ENCODE assay signal across 9 cellular contexts in the genomic region with DNA sequence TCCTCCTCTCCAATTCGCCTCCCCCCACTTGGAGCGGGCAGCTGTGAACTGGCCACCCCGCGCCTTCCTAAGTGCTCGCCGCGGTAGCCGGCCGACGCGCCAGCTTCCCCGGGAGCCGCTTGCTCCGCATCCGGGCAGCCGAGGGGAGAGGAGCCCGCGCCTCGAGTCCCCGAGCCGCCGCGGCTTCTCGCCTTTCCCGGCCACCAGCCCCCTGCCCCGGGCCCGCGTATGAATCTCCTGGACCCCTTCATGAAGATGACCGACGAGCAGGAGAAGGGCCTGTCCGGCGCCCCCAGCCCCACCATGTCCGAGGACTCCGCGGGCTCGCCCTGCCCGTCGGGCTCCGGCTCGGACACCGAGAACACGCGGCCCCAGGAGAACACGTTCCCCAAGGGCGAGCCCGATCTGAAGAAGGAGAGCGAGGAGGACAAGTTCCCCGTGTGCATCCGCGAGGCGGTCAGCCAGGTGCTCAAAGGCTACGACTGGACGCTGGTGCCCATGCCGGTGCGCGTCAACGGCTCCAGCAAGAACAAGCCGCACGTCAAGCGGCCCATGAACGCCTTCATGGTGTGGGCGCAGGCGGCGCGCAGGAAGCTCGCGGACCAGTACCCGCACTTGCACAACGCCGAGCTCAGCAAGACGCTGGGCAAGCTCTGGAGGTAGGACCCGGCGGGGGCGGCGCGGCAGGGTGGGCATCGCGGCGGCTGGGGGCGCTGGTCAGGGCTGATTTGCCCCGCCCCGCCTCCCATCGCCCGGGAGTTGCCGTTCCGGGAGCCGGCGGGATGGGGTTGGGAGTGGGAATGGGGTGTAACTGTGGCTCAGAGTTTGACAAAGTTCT. TPM values are rescaled to one million over a fixed set of nuclear protein-coding genes. Genes with fewer than 3 reads are reported as not detected.
DNase-seq lines count a peak whose midpoint lies in the region; ATAC-seq and TF ChIP-seq lines count a peak whose summit lies in the region.
"Had no signal": no experiment of that assay in that cellular context is flagged by ENCODE, and none has a peak within 500 bp of the region (broad histone marks: within the 10 kb centered on the region; RNA-seq: fewer than 3 reads in every experiment).

No MANE protein-coding gene starts in this region.

- no peak for TF ChIP-seq POLR2A in ovary (IDR thresholded peaks at IDR 0.05)

- no peaks in the 10 kb centered on the region for H3K9me3 ChIP-seq in RWPE2 (ENCODE audit: severe bottlenecking)
- H3K9me3 ChIP-seq in ovary, result no peaks in the 10 kb centered on the region

- H3K4me3 ChIP-seq in RWPE2 (ENCODE audit: severe bottlenecking) (peak overlapping the region; percentile 95), fibroblast of villous mesenchyme (ENCODE audit: low read depth, low read length) (peak overlapping the region; percentile 83), ovary (peak overlapping the region; percentile 32)
- H3K4me3 ChIP-seq: BLaER1 treated with 17β-estradiol and CSF1 and Interleukin-3, amounts not matched to agents 10 nM and 100 nM had no signal

- peak; percentile 28 for ATAC-seq in HG02798 (IDR thresholded peaks at IDR 0.05; ENCODE audit: poor library complexity, unreplicated experiment)
- ATAC-seq in RWPE2 (ENCODE audit: low read depth), result peak; percentile 20
- ATAC-seq in HG02973 (IDR thresholded peaks at IDR 0.05; ENCODE audit: unreplicated experiment), result no peak

- no peak for TF ChIP-seq EP300 in ovary (IDR thresholded peaks at IDR 0.05)

- DNase-seq in NCI-H1436 (lab: John Stamatoyannopoulos, UW), result peak; percentile 45
- no peak for DNase-seq in NCI-H1436 treated with DMSO at 0.1 percent for 48 hours (lab: John Stamatoyannopoulos, UW)
- peak; percentile 76 for DNase-seq in RWPE2 (ENCODE audit: low spot score)
- DNase-seq in fibroblast of villous mesenchyme (ENCODE audit: low read depth), result peak; percentile 74
- no peak for DNase-seq in ovary
- no peak for DNase-seq in SHP77 treated with DMSO at 0.1 percent for 48 hours (lab: John Stamatoyannopoulos, UW)

- intact Hi-C loops in ovary (cut with DNase I), result no loop called here

- WGBS in ovary, 3 donors, result 1 to 2% (median 2%) methylated on average over 76 to 88 of the region's 88 CpGs

- peak; percentile 25 for TF ChIP-seq CTCF in RWPE2 (IDR thresholded peaks at IDR 0.05; ENCODE audit: poor library complexity, severe bottlenecking)
- no peak for TF ChIP-seq CTCF in fibroblast of villous mesenchyme (IDR thresholded peaks at IDR 0.05; ENCODE audit: insufficient read depth, low read depth, low read length)
- TF ChIP-seq CTCF in ovary (IDR thresholded peaks at IDR 0.05), result no peak

- peaks cover 33% of the 10 kb centered on the region for H3K4me1 ChIP-seq in RWPE2 (ENCODE audit: insufficient read depth, poor library complexity, severe bottlenecking)
- H3K4me1 ChIP-seq in ovary (ENCODE audit: insufficient read depth), result peaks cover 3% of the 10 kb centered on the region

- H3K27ac ChIP-seq in RWPE2 (ENCODE audit: poor library complexity, severe bottlenecking) (peak overlapping the region; percentile 73), ovary (no peak overlapping the region)
- H3K27ac ChIP-seq: BLaER1 treated with 17β-estradiol and CSF1 and Interleukin-3, amounts not matched to agents 10 nM and 100 nM had no signal

- H3K36me3 ChIP-seq in RWPE2 (ENCODE audit: low read depth) (peaks cover 36% of the 10 kb centered on the region), ovary (no peaks in the 10 kb centered on the region)
- H3K36me3 ChIP-seq: BLaER1 treated with 17β-estradiol and CSF1 and Interleukin-3, amounts not matched to agents 10 nM and 100 nM had no signal

- H3K27me3 ChIP-seq in RWPE2 (ENCODE audit: insufficient read depth, poor library complexity, severe bottlenecking) (no peaks in the 10 kb centered on the region), ovary (no peaks in the 10 kb centered on the region)

RNA-seq across cellular contexts. Expression of gene SOX9, which starts 0.6 kb away (rescaled TPM):
- total RNA-seq in fibroblast of villous mesenchyme, result 1.3 and 1.7 TPM in 2 replicates
- 10 to 100 TPM in 1 of 7 donors, 1 to 10 TPM in 3, under 1 TPM in 2, not detected in 1; 0.10 to 21.6 (median 1.9) TPM for total RNA-seq in ovary
- polyA plus RNA-seq in ovary, result 1 to 10 TPM in 1 of 2 donors, under 1 TPM in 1; 0.12 to 1.3 TPM

Comparison
In these comparisons a context has a peak if more than half of its experiments do, and no peak if none do; other contexts are left out.
1. DNase-seq: peak in NCI-H1436 (single experiment), RWPE2 (single experiment) and fibroblast of villous mesenchyme (single experiment); none in NCI-H1436 treated with DMSO at 0.1 percent for 48 hours (single experiment), ovary (0 of 5) and SHP77 treated with DMSO at 0.1 percent for 48 hours (single experiment).
2. H3K4me3 ChIP-seq: peak in every context shown above with its lines; median percentile 95 in RWPE2; 83 in fibroblast of villous mesenchyme; 32 in ovary.